Comparison of ENCODE assay signal across 1 cellular context in the genomic region with DNA sequence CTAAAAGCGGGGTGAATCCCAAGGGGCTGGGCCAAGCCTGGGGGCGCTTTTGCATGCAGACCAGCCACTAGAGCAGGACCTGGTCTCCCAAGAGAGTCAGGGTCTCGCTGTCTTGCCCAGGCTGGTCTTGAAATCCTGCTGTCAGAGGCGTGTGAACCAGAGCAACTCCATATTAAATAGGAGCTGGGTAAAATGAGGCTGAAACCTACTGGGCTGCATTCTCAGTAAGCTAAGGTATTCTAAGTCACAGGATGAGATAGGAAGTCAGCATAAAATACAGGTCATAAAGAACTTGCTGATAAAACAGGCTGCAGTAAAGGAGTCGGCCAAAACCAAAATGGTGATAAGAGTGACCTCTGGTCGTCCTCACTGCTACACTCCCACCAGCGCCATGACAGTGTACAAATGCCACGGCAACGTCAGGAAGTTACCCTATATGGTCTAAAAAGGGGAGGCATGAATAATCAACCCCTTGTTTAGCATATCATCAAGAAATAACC.
TF ChIP-seq lines count a peak whose summit lies in the region.

No MANE protein-coding gene starts in this region.

TF ChIP-seq in K562, 482 proteins besides CTCF, POLR2A, EP300 and RAD21 (continued from another document and continues in another):
- TF ChIP-seq, protein P1, sequence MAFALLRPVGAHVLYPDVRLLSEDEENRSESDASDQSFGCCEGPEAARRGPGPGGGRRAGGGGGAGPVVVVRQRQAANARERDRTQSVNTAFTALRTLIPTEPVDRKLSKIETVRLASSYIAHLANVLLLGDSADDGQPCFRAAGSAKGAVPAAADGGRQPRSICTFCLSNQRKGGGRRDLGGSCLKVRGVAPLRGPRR (CRISPR knock-in tag; IDR thresholded peaks at IDR 0.05) = peak; percentile 96
- no peak for TF ChIP-seq ZNF3 (CRISPR knock-in tag; IDR thresholded peaks at IDR 0.05)
- TF ChIP-seq ZNF165 (CRISPR knock-in tag; IDR thresholded peaks at IDR 0.05; ENCODE audit: borderline replicate concordance) = peak; percentile 94
- peak; percentile 64; the same call in 1 of the 2 replicates for TF ChIP-seq STAT5B (CRISPR knock-in tag; IDR thresholded peaks at IDR 0.05)
- no peak for TF ChIP-seq NFYB (IDR thresholded peaks at IDR 0.05; ENCODE audit: extremely low read depth, insufficient read length)
- TF ChIP-seq ZNF311 (CRISPR knock-in tag; IDR thresholded peaks at IDR 0.05) = peak; percentile 95
- no peak for TF ChIP-seq HNRNPUL1 (IDR thresholded peaks at IDR 0.05; ENCODE audit: low read length)
- TF ChIP-seq ATF1 (CRISPR knock-in tag; IDR thresholded peaks at IDR 0.05) = no peak
- TF ChIP-seq ATF1 (tag; IDR thresholded peaks at IDR 0.05) = peak; percentile 79
- peak; percentile 64; the same call in 1 of the 2 replicates for TF ChIP-seq RFX7 (CRISPR knock-in tag; IDR thresholded peaks at IDR 0.05)
- no peak for TF ChIP-seq BMI1 (IDR thresholded peaks at IDR 0.05; ENCODE audit: low read length)
- no peak for TF ChIP-seq NUFIP1 (IDR thresholded peaks at IDR 0.05; ENCODE audit: partially characterized antibody)
- TF ChIP-seq, protein P2, sequence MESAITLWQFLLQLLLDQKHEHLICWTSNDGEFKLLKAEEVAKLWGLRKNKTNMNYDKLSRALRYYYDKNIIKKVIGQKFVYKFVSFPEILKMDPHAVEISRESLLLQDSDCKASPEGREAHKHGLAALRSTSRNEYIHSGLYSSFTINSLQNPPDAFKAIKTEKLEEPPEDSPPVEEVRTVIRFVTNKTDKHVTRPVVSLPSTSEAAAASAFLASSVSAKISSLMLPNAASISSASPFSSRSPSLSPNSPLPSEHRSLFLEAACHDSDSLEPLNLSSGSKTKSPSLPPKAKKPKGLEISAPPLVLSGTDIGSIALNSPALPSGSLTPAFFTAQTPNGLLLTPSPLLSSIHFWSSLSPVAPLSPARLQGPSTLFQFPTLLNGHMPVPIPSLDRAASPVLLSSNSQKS (CRISPR knock-in tag; IDR thresholded peaks at IDR 0.05) = peak; percentile 76; the same call in 1 of the 2 replicates
- TF ChIP-seq, protein P3, sequence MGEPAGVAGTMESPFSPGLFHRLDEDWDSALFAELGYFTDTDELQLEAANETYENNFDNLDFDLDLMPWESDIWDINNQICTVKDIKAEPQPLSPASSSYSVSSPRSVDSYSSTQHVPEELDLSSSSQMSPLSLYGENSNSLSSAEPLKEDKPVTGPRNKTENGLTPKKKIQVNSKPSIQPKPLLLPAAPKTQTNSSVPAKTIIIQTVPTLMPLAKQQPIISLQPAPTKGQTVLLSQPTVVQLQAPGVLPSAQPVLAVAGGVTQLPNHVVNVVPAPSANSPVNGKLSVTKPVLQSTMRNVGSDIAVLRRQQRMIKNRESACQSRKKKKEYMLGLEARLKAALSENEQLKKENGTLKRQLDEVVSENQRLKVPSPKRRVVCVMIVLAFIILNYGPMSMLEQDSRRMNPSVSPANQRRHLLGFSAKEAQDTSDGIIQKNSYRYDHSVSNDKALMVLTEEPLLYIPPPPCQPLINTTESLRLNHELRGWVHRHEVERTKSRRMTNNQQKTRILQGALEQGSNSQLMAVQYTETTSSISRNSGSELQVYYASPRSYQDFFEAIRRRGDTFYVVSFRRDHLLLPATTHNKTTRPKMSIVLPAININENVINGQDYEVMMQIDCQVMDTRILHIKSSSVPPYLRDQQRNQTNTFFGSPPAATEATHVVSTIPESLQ (CRISPR knock-in tag; IDR thresholded peaks at IDR 0.05) = no peak
- no peak for TF ChIP-seq NCOA4 (IDR thresholded peaks at IDR 0.05; ENCODE audit: partially characterized antibody)
- TF ChIP-seq, protein P4, sequence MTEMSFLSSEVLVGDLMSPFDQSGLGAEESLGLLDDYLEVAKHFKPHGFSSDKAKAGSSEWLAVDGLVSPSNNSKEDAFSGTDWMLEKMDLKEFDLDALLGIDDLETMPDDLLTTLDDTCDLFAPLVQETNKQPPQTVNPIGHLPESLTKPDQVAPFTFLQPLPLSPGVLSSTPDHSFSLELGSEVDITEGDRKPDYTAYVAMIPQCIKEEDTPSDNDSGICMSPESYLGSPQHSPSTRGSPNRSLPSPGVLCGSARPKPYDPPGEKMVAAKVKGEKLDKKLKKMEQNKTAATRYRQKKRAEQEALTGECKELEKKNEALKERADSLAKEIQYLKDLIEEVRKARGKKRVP (CRISPR knock-in tag; IDR thresholded peaks at IDR 0.05) = peak; percentile 83
- TF ChIP-seq HMGN3 (IDR thresholded peaks at IDR 0.05; ENCODE audit: borderline replicate concordance, extremely low read depth, insufficient read length, low read depth, low read length) = no peak
- no peak for TF ChIP-seq ZNF717 (CRISPR knock-in tag; IDR thresholded peaks at IDR 0.05)
- TF ChIP-seq XRCC3 (IDR thresholded peaks at IDR 0.05) = no peak
- TF ChIP-seq, protein P5, sequence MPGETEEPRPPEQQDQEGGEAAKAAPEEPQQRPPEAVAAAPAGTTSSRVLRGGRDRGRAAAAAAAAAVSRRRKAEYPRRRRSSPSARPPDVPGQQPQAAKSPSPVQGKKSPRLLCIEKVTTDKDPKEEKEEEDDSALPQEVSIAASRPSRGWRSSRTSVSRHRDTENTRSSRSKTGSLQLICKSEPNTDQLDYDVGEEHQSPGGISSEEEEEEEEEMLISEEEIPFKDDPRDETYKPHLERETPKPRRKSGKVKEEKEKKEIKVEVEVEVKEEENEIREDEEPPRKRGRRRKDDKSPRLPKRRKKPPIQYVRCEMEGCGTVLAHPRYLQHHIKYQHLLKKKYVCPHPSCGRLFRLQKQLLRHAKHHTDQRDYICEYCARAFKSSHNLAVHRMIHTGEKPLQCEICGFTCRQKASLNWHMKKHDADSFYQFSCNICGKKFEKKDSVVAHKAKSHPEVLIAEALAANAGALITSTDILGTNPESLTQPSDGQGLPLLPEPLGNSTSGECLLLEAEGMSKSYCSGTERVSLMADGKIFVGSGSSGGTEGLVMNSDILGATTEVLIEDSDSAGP (CRISPR knock-in tag; IDR thresholded peaks at IDR 0.05) = no peak
- TF ChIP-seq TAF7 (tag; IDR thresholded peaks at IDR 0.05) = peak; percentile 89
- TF ChIP-seq TRIM24 (IDR thresholded peaks at IDR 0.05) = peak in 1 of 2 experiments; percentile 20; a peak in 1 of 4 replicates
- TF ChIP-seq SPI1 (IDR thresholded peaks at IDR 0.05; ENCODE audit: borderline replicate concordance, low read depth, low read length) = no peak
- TF ChIP-seq, protein P6, sequence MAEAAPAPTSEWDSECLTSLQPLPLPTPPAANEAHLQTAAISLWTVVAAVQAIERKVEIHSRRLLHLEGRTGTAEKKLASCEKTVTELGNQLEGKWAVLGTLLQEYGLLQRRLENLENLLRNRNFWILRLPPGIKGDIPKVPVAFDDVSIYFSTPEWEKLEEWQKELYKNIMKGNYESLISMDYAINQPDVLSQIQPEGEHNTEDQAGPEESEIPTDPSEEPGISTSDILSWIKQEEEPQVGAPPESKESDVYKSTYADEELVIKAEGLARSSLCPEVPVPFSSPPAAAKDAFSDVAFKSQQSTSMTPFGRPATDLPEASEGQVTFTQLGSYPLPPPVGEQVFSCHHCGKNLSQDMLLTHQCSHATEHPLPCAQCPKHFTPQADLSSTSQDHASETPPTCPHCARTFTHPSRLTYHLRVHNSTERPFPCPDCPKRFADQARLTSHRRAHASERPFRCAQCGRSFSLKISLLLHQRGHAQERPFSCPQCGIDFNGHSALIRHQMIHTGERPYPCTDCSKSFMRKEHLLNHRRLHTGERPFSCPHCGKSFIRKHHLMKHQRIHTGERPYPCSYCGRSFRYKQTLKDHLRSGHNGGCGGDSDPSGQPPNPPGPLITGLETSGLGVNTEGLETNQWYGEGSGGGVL (CRISPR knock-in tag; IDR thresholded peaks at IDR 0.05) = peak; percentile 82; the same call in 1 of the 2 replicates
- TF ChIP-seq ZNF134 (CRISPR knock-in tag; conservative IDR thresholded peaks at IDR 0.05) = peak; percentile 83
- peak; percentile 47; the same call in 1 of the 2 replicates for TF ChIP-seq ZNF316 (IDR thresholded peaks at IDR 0.05)
- TF ChIP-seq ZFP30 (CRISPR knock-in tag; IDR thresholded peaks at IDR 0.05; ENCODE audit: borderline replicate concordance) = no peak
- TF ChIP-seq ZNF507 (tag; conservative IDR thresholded peaks at IDR 0.05) = 0 out of 2 replicates have a peak, but pooled peaks have one; percentile 16
- no peak for TF ChIP-seq DNMT1 (IDR thresholded peaks at IDR 0.05)
- TF ChIP-seq, protein P7, sequence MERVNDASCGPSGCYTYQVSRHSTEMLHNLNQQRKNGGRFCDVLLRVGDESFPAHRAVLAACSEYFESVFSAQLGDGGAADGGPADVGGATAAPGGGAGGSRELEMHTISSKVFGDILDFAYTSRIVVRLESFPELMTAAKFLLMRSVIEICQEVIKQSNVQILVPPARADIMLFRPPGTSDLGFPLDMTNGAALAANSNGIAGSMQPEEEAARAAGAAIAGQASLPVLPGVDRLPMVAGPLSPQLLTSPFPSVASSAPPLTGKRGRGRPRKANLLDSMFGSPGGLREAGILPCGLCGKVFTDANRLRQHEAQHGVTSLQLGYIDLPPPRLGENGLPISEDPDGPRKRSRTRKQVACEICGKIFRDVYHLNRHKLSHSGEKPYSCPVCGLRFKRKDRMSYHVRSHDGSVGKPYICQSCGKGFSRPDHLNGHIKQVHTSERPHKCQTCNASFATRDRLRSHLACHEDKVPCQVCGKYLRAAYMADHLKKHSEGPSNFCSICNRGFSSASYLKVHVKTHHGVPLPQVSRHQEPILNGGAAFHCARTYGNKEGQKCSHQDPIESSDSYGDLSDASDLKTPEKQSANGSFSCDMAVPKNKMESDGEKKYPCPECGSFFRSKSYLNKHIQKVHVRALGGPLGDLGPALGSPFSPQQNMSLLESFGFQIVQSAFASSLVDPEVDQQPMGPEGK (CRISPR knock-in tag; IDR thresholded peaks at IDR 0.05; ENCODE audit: borderline replicate concordance) = peak; percentile 81; the same call in 1 of the 2 replicates
- no peak for TF ChIP-seq FOXJ3 (CRISPR knock-in tag; IDR thresholded peaks at IDR 0.05)
- TF ChIP-seq NFE2 (IDR thresholded peaks at IDR 0.05; ENCODE audit: low read depth) = peak; percentile 55; the same call in 1 of the 2 replicates
- TF ChIP-seq, protein P8, sequence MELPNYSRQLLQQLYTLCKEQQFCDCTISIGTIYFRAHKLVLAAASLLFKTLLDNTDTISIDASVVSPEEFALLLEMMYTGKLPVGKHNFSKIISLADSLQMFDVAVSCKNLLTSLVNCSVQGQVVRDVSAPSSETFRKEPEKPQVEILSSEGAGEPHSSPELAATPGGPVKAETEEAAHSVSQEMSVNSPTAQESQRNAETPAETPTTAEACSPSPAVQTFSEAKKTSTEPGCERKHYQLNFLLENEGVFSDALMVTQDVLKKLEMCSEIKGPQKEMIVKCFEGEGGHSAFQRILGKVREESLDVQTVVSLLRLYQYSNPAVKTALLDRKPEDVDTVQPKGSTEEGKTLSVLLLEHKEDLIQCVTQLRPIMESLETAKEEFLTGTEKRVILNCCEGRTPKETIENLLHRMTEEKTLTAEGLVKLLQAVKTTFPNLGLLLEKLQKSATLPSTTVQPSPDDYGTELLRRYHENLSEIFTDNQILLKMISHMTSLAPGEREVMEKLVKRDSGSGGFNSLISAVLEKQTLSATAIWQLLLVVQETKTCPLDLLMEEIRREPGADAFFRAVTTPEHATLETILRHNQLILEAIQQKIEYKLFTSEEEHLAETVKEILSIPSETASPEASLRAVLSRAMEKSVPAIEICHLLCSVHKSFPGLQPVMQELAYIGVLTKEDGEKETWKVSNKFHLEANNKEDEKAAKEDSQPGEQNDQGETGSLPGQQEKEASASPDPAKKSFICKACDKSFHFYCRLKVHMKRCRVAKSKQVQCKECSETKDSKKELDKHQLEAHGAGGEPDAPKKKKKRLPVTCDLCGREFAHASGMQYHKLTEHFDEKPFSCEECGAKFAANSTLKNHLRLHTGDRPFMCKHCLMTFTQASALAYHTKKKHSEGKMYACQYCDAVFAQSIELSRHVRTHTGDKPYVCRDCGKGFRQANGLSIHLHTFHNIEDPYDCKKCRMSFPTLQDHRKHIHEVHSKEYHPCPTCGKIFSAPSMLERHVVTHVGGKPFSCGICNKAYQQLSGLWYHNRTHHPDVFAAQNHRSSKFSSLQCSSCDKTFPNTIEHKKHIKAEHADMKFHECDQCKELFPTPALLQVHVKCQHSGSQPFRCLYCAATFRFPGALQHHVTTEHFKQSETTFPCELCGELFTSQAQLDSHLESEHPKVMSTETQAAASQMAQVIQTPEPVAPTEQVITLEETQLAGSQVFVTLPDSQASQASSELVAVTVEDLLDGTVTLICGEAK (IDR thresholded peaks at IDR 0.05) = 0 out of 2 replicates have a peak, but pooled peaks have one; percentile 18
- TF ChIP-seq, protein P8 (CRISPR knock-in tag; IDR thresholded peaks at IDR 0.05) = no peak
- peak; percentile 36 for TF ChIP-seq NFIX (CRISPR knock-in tag; IDR thresholded peaks at IDR 0.05; ENCODE audit: low read depth)
- TF ChIP-seq CBX2 (IDR thresholded peaks at IDR 0.05; ENCODE audit: insufficient read depth, low read length, poor library complexity, severe bottlenecking) = no peak
- TF ChIP-seq, protein P9, sequence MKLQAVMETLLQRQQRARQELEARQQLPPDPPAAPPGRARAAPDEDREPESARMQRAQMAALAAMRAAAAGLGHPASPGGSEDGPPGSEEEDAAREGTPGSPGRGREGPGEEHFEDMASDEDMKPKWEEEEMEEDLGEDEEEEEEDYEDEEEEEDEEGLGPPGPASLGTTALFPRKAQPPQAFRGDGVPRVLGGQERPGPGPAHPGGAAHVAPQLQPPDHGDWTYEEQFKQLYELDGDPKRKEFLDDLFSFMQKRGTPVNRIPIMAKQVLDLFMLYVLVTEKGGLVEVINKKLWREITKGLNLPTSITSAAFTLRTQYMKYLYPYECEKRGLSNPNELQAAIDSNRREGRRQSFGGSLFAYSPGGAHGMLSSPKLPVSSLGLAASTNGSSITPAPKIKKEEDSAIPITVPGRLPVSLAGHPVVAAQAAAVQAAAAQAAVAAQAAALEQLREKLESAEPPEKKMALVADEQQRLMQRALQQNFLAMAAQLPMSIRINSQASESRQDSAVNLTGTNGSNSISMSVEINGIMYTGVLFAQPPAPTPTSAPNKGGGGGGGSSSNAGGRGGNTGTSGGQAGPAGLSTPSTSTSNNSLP (IDR thresholded peaks at IDR 0.05; ENCODE audit: borderline replicate concordance, low read depth, low read length) = no peak
- 0 out of 2 replicates have a peak, but pooled peaks have one; percentile 32 for TF ChIP-seq RNF2 (IDR thresholded peaks at IDR 0.05)
